Comparison of ENCODE assay signal across 1 cellular context in the genomic region with DNA sequence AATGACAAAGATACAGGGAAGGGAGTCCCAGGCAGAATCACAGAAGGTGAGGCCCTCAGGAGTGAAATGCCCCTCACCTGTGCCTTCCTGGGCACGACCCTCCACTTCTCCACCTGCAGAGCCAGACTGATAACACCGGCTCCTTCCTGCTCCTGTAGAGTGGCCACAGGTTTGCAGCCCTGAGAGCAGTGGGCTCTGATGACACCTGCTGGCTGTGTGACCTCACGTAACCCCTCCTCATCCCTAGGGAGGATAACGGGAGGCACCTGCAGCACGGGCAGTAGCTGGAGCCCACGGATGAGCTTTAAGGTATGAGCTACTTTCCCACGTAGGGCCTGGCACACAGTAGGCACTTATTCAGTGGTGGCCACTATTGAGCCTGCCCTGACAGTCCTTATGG.
TF ChIP-seq lines count a peak whose summit lies in the region.

No MANE protein-coding gene starts in this region.

TF ChIP-seq in H1, 55 proteins besides CTCF, POLR2A, EP300 and RAD21:
- TF ChIP-seq HDAC6 (IDR thresholded peaks at IDR 0.05; ENCODE audit: low read depth, low read length) (no peak), CREB1 (IDR thresholded peaks at IDR 0.05) (peak; percentile 35; the same call in 1 of the 2 replicates)
